Comparison of ENCODE assay signal across 15 cellular contexts in the genomic region with DNA sequence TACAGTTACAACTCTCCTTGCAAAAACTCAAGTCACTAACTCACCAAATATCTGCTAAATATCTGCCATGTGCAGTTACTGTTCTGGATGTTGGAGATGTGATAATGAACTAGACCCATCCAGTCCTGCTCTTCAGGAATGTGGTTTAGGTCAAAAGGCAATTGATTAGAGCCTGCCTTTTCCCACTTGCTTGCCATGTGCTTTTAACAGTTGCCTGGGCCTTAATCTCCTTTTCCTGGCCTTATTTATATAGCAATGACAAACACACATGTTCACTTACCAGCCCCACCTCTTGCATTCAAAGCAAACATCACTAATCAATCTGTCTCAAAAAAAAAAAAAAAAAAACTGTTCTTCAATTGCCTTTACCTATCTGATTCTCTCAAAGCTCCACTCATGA.
A peak's percentile ranks its signal among the peaks of the same experiment; 100 is the strongest.
DNase-seq lines count a peak whose midpoint lies in the region; ATAC-seq, FAIRE-seq and TF ChIP-seq lines count a peak whose summit lies in the region.
"Had no signal": no experiment of that assay in that cellular context is flagged by ENCODE, and none has a peak within 500 bp of the region (broad histone marks: within the 10 kb centered on the region; RNA-seq: fewer than 3 reads in every experiment).

No MANE protein-coding gene starts in this region.

- no peak for FAIRE-seq in small intestine (lab: Jason Lieb, UNC)
- FAIRE-seq: D721Med had no signal

- ATAC-seq in body of pancreas (peak; percentile 38), right lobe of liver (peak; percentile 69 to 93 (median 87)), HG03097 (IDR thresholded peaks at IDR 0.05; ENCODE audit: low FRiP score, unreplicated experiment) (no peak)
- ATAC-seq: CD8-positive, alpha-beta T cell had no signal

- peaks cover 9% of the 10 kb centered on the region for H3K4me1 ChIP-seq in body of pancreas
- H3K4me1 ChIP-seq in right lobe of liver, result peaks cover 0 to 12% (median 0%) of the 10 kb centered on the region in 4 donors
- no peaks in the 10 kb centered on the region for H3K4me1 ChIP-seq in small intestine (ENCODE audit: control insufficient read depth in 2 of 2, insufficient read depth in 1 of 2, low read depth in 1 of 2, low read length in 1 of 2)

- TF ChIP-seq CTCF in body of pancreas (IDR thresholded peaks at IDR 0.05), result no peak
- no peak for TF ChIP-seq CTCF in right lobe of liver (IDR thresholded peaks at IDR 0.05)

- DNase-seq in NCI-H82 (lab: John Stamatoyannopoulos, UW), result peak; percentile 47
- no peak for DNase-seq in NCI-H82 treated with DMSO at 0.1 percent for 48 hours (lab: John Stamatoyannopoulos, UW; ENCODE audit: unreplicated experiment)
- peak in 2 of 4 donors; percentile 7 to 10 for DNase-seq in body of pancreas
- no peak for DNase-seq in right lobe of liver
- peak; percentile 22 for DNase-seq in small intestine
- no peak for DNase-seq in GM03348 (ENCODE audit: low spot score)
- no peak for DNase-seq in caudate nucleus (lab: John Stamatoyannopoulos, UW)
- DNase-seq: CD8-positive, alpha-beta T cell; COR-L47; DND-41; GDM1; HCEC 1CT had no signal

- intact Hi-C loops in body of pancreas (cut with DNase I), result no loop called here
- intact Hi-C loops in right lobe of liver (cut with DNase I), result no loop called here

- H3K9me3 ChIP-seq in body of pancreas (no peaks in the 10 kb centered on the region), right lobe of liver (no peaks in the 10 kb centered on the region), small intestine (ENCODE audit: control insufficient read depth, low read depth) (no peaks in the 10 kb centered on the region)

- no peak overlapping the region for H3K4me3 ChIP-seq in body of pancreas
- H3K4me3 ChIP-seq in right lobe of liver, result no peak overlapping the region
- no peak overlapping the region for H3K4me3 ChIP-seq in small intestine (ENCODE audit: low read depth in 1 of 2, low read length in 2 of 2)

- H3K27ac ChIP-seq in body of pancreas (no peak overlapping the region), right lobe of liver (no peak overlapping the region), small intestine (ENCODE audit: low read depth in 1 of 2, low read length in 1 of 2) (no peak overlapping the region), caudate nucleus (ENCODE audit: low read depth, low read length) (no peak overlapping the region)
- H3K27ac ChIP-seq: 22Rv1 had no signal

- TF ChIP-seq POLR2A in body of pancreas (IDR thresholded peaks at IDR 0.05) (no peak), right lobe of liver (IDR thresholded peaks at IDR 0.05) (no peak)

- H3K27me3 ChIP-seq in body of pancreas, result no peaks in the 10 kb centered on the region
- H3K27me3 ChIP-seq in right lobe of liver, result no peaks in the 10 kb centered on the region
- H3K27me3 ChIP-seq in small intestine (ENCODE audit: control insufficient read depth in 2 of 2, insufficient read depth in 2 of 2, low read length in 2 of 2), result no peaks in the 10 kb centered on the region

- H3K36me3 ChIP-seq in body of pancreas (replicated peaks in 1 of 2; ENCODE audit: insufficient read depth in 1 of 2, low read depth in 2 of 2) (no peaks in the 10 kb centered on the region), right lobe of liver (no peaks in the 10 kb centered on the region), small intestine (ENCODE audit: control insufficient read depth in 2 of 2, insufficient read depth in 2 of 2, low read length in 2 of 2) (no peaks in the 10 kb centered on the region)

Comparison
In these comparisons a context has a peak if more than half of its experiments do, and no peak if none do; other contexts are left out.
1. DNase-seq: peak in NCI-H82 (single experiment) and small intestine (single experiment); none in NCI-H82 treated with DMSO at 0.1 percent for 48 hours (single experiment), right lobe of liver (0 of 3), GM03348 (single experiment) and caudate nucleus (0 of 61).